1 cellular context compared by ENCODE assay signal in genomic region chr6:36659271-36659670, GRCh38.
TF ChIP-seq lines count a peak whose summit lies in the region.

No MANE protein-coding gene starts in this region.

TF ChIP-seq in SK-N-SH treated with all-trans-retinoic acid at 6 μM for 48 hours, 23 proteins besides CTCF, POLR2A, EP300 and RAD21 (continued from another document):
- TF ChIP-seq CREB5 (CRISPR knock-in tag; IDR thresholded peaks at IDR 0.05; ENCODE audit: low read depth) (no peak), TSHZ2 (CRISPR knock-in tag; IDR thresholded peaks at IDR 0.05) (no peak), ARNTL (CRISPR knock-in tag; IDR thresholded peaks at IDR 0.05; ENCODE audit: borderline replicate concordance, low read depth) (no peak)
